34 cellular contexts compared by ENCODE assay signal in the genomic region with DNA sequence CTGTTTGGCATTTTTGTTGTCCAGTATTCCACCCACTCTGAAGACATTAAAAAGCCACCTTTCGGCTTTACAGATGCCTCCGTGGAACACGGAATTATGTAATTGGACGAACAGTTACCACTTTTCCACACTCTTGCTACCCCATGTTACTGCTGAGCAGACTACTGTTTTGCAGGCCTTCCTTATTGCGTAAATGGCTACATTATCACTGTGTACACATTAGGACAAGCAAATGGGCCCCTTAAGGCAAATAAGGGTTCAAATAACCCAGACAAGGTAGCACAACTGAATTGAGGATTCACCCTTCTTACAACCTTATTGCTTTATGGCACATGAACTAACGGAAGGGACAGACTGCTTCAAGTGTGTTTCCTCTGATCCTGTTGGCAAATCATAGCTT.
"Had no signal": no experiment of that assay in that cellular context is flagged by ENCODE, and none has a peak within 500 bp of the region (broad histone marks: within the 10 kb centered on the region; RNA-seq: fewer than 3 reads in every experiment).

No MANE protein-coding gene starts in this region.

- H3K27ac ChIP-seq: ascending aorta, cardiac muscle cell, Peyer's patch, VCaP had no signal

- H3K4me1 ChIP-seq: ascending aorta, Peyer's patch had no signal

- DNase-seq: activated B cell treated with CpG ODN at 0.5 μM for 24 hours; activated CD4-positive, alpha-beta memory T cell treated with anti-CD3 and anti-CD28 coated beads, Interleukin-2, amount 10 ng/mL, durations not matched to agents 7 days and 5 days; activated CD4-positive, alpha-beta T cell treated with anti-CD3 and anti-CD28 coated beads for 4 hours; activated CD4-positive, CD25-positive, alpha-beta regulatory T cell treated with anti-CD3 and anti-CD28 coated beads, Interleukin-2, amount 50 U/mL, for 72 hours; activated CD8-positive, alpha-beta memory T cell treated with anti-CD3 and anti-CD28 coated beads for 24 hours; activated effector memory CD4-positive, alpha-beta T cell treated with anti-CD3 and anti-CD28 coated beads, Interleukin-2, amount 50 U/mL, for 16 hours; activated naive CD4-positive, alpha-beta T cell; activated naive CD8-positive, alpha-beta T cell treated with anti-CD3 and anti-CD28 coated beads, Interleukin-2, amount 10 ng/mL, durations not matched to agents 7 days and 5 days; activated T-cell treated with anti-CD3 and anti-CD28 coated beads, Interleukin-2, amount 50 U/mL, for 1 hour; activated T-cell treated with anti-CD3 and anti-CD28 coated beads, Interleukin-2, amount 50 U/mL, for 72 hours; amygdala; Karpas-422; KBM-7; NCI-H1436 treated with DMSO at 0.1 percent for 48 hours; NCI-H187 treated with DMSO at 0.1 percent for 48 hours; NCI-H226; NCI-H446 treated with DMSO at 0.1 percent for 48 hours; NCI-H524; PC-3; Peyer's patch; RPMI8226; SHP77 treated with DMSO at 0.1 percent for 48 hours; SW 1271; T-helper 1 cell; T-helper 2 cell; T-helper 9 cell had no signal

- H3K9me3 ChIP-seq: ascending aorta, Peyer's patch had no signal

- H3K27me3 ChIP-seq: ascending aorta, cardiac muscle cell, Peyer's patch had no signal

- H3K4me3 ChIP-seq: ascending aorta, cardiac muscle cell, Peyer's patch had no signal

- H3K4me3 Mint-ChIP-seq: activated B cell treated with CpG ODN at 0.5 μM for 24 hours; activated CD4-positive, alpha-beta memory T cell treated with anti-CD3 and anti-CD28 coated beads, Interleukin-2, amount 10 ng/mL, durations not matched to agents 7 days and 5 days; activated naive CD4-positive, alpha-beta T cell treated with anti-CD3 and anti-CD28 coated beads, Interleukin-2, amount 50 U/mL, for 24 hours; activated naive CD8-positive, alpha-beta T cell treated with anti-CD3 and anti-CD28 coated beads, Interleukin-2, amount 10 ng/mL, durations not matched to agents 7 days and 5 days; activated T-cell treated with anti-CD3 and anti-CD28 coated beads, Interleukin-2, amount 50 U/mL, for 72 hours; activated T-helper 17 cell treated with anti-CD3 and anti-CD28 coated beads, Interleukin-2, amount 50 U/mL, for 72 hours; central memory CD8-positive, alpha-beta T cell; IgD-negative memory B cell had no signal

- ATAC-seq: activated T-cell treated with anti-CD3 and anti-CD28 coated beads, Interleukin-2, amount 50 U/mL, for 72 hours; activated T-helper 17 cell treated with anti-CD3 and anti-CD28 coated beads, Interleukin-2, amount 50 U/mL, for 72 hours; PC-3; SK-N-SH treated with all-trans-retinoic acid at 6 μM for 48 hours had no signal

- H3K36me3 Mint-ChIP-seq: activated naive CD4-positive, alpha-beta T cell treated with anti-CD3 and anti-CD28 coated beads, Interleukin-2, amount 50 U/mL, for 24 hours; activated naive CD8-positive, alpha-beta T cell treated with anti-CD3 and anti-CD28 coated beads, Interleukin-2, amount 10 ng/mL, durations not matched to agents 7 days and 5 days; IgD-negative memory B cell had no signal

- H3K27me3 Mint-ChIP-seq: activated CD4-positive, alpha-beta memory T cell treated with anti-CD3 and anti-CD28 coated beads, Interleukin-2, amount 10 ng/mL, durations not matched to agents 7 days and 5 days; activated naive CD4-positive, alpha-beta T cell treated with anti-CD3 and anti-CD28 coated beads, Interleukin-2, amount 50 U/mL, for 24 hours; activated naive CD8-positive, alpha-beta T cell treated with anti-CD3 and anti-CD28 coated beads, Interleukin-2, amount 10 ng/mL, durations not matched to agents 7 days and 5 days; activated T-helper 17 cell treated with anti-CD3 and anti-CD28 coated beads, Interleukin-2, amount 50 U/mL, for 72 hours; central memory CD8-positive, alpha-beta T cell; IgD-negative memory B cell had no signal

- H3K4me1 Mint-ChIP-seq: activated B cell treated with CpG ODN at 0.5 μM for 24 hours; activated CD4-positive, alpha-beta memory T cell treated with anti-CD3 and anti-CD28 coated beads, Interleukin-2, amount 10 ng/mL, durations not matched to agents 7 days and 5 days; activated naive CD4-positive, alpha-beta T cell treated with anti-CD3 and anti-CD28 coated beads, Interleukin-2, amount 50 U/mL, for 24 hours; activated naive CD8-positive, alpha-beta T cell treated with anti-CD3 and anti-CD28 coated beads, Interleukin-2, amount 10 ng/mL, durations not matched to agents 7 days and 5 days; activated T-helper 17 cell treated with anti-CD3 and anti-CD28 coated beads, Interleukin-2, amount 50 U/mL, for 72 hours; central memory CD8-positive, alpha-beta T cell; IgD-negative memory B cell had no signal

- H3K9me3 Mint-ChIP-seq: activated T-helper 17 cell treated with anti-CD3 and anti-CD28 coated beads, Interleukin-2, amount 50 U/mL, for 72 hours had no signal

- H3K27ac Mint-ChIP-seq: activated B cell treated with CpG ODN at 0.5 μM for 24 hours; activated CD4-positive, alpha-beta memory T cell treated with anti-CD3 and anti-CD28 coated beads, Interleukin-2, amount 10 ng/mL, durations not matched to agents 7 days and 5 days; activated naive CD4-positive, alpha-beta T cell treated with anti-CD3 and anti-CD28 coated beads, Interleukin-2, amount 50 U/mL, for 24 hours; activated naive CD8-positive, alpha-beta T cell treated with anti-CD3 and anti-CD28 coated beads, Interleukin-2, amount 10 ng/mL, durations not matched to agents 7 days and 5 days; activated T-cell treated with anti-CD3 and anti-CD28 coated beads, Interleukin-2, amount 50 U/mL, for 72 hours; activated T-helper 17 cell treated with anti-CD3 and anti-CD28 coated beads, Interleukin-2, amount 50 U/mL, for 72 hours; IgD-negative memory B cell had no signal

- H3K36me3 ChIP-seq: ascending aorta, cardiac muscle cell, Peyer's patch had no signal
